In genomic region chr1:30513396-30514136, GRCh38 we compare ENCODE assay signal across 18 cellular contexts.
DNase-seq lines count a peak whose midpoint lies in the region; ATAC-seq and TF ChIP-seq lines count a peak whose summit lies in the region.
"Had no signal": no experiment of that assay in that cellular context is flagged by ENCODE, and none has a peak within 500 bp of the region (broad histone marks: within the 10 kb centered on the region; RNA-seq: fewer than 3 reads in every experiment).

No MANE protein-coding gene starts in this region.

- no peaks in the 10 kb centered on the region for H3K36me3 ChIP-seq in vagina
- H3K36me3 ChIP-seq: BLaER1 had no signal

- H3K4me1 ChIP-seq in vagina, result peaks cover 4% of the 10 kb centered on the region
- H3K4me1 ChIP-seq: BLaER1 had no signal

- H3K27me3 Mint-ChIP-seq in osteocyte (ENCODE audit: unreplicated experiment), result no peaks in the 10 kb centered on the region

- no peaks in the 10 kb centered on the region for H3K4me1 Mint-ChIP-seq in osteocyte (ENCODE audit: unreplicated experiment)

- H3K27me3 ChIP-seq in vagina, result no peaks in the 10 kb centered on the region
- H3K27me3 ChIP-seq: BLaER1 had no signal

- intact Hi-C loops in cardiac septum (cut with DNase I), result no loop called here
- intact Hi-C loops in left ventricle myocardium superior (cut with micrococcal nuclease), result no loop called here
- intact Hi-C loops in vagina (cut with DNase I), result no loop called here

- H3K9me3 Mint-ChIP-seq in osteocyte (ENCODE audit: unreplicated experiment), result no peaks in the 10 kb centered on the region

- in situ Hi-C loops in GM13976 (cut with MboI; ENCODE audit: low sequenced_read_pairs, unreplicated experiment), result no loop called here

- no peak for TF ChIP-seq CTCF in osteocyte (IDR thresholded peaks at IDR 0.05)
- no peak for TF ChIP-seq CTCF in vagina (IDR thresholded peaks at IDR 0.05)
- no peak for TF ChIP-seq CTCF in GM13976 (IDR thresholded peaks at IDR 0.05; ENCODE audit: borderline replicate concordance, control extremely low read depth, extremely low read depth, insufficient read depth, missing control alignments)

- H3K27ac ChIP-seq in vagina, result peak overlapping the region; percentile 33
- H3K27ac ChIP-seq: BLaER1, HL-60 had no signal

- peak; percentile 51 for DNase-seq in cardiac septum (ENCODE audit: low spot score)
- DNase-seq in left ventricle myocardium superior, result no peak
- peak; percentile 41 for DNase-seq in islet precursor cell
- peak; percentile 68 for DNase-seq in osteocyte (ENCODE audit: extremely low spot score, unreplicated experiment)
- no peak for DNase-seq in vagina (ENCODE audit: extremely low spot score in 2 of 2)
- no peak for DNase-seq in NCI-H748 treated with DMSO at 0.1 percent for 48 hours (lab: John Stamatoyannopoulos, UW)
- no peak for DNase-seq in GM13976 (ENCODE audit: low spot score)
- DNase-seq: 8988T, DMS153, NCI-H1436 treated with DMSO at 0.1 percent for 48 hours, NCI-H2081, NCI-H2227 treated with DMSO at 0.1 percent for 48 hours, NCI-H526 had no signal

- H3K9me3 ChIP-seq in vagina, result no peaks in the 10 kb centered on the region
- H3K9me3 ChIP-seq: BLaER1 had no signal

- no peak overlapping the region for H3K4me3 ChIP-seq in vagina
- H3K4me3 ChIP-seq: BLaER1, K562 had no signal

- H3K27ac Mint-ChIP-seq in osteocyte (ENCODE audit: unreplicated experiment), result no peak overlapping the region

- no peaks in the 10 kb centered on the region for H3K36me3 Mint-ChIP-seq in osteocyte (ENCODE audit: unreplicated experiment)

- no peak overlapping the region for H3K4me3 Mint-ChIP-seq in osteocyte (ENCODE audit: unreplicated experiment)

- no peak for TF ChIP-seq POLR2A in vagina (IDR thresholded peaks at IDR 0.05)

- ATAC-seq in left ventricle myocardium superior, result no peak
- ATAC-seq in HG03175 (IDR thresholded peaks at IDR 0.05; ENCODE audit: unreplicated experiment), result no peak
- ATAC-seq: HCT116 had no signal

Comparison
In these comparisons a context has a peak if more than half of its experiments do, and no peak if none do; other contexts are left out.
1. DNase-seq: peak in cardiac septum (single experiment), islet precursor cell (single experiment) and osteocyte (single experiment); none in left ventricle myocardium superior (single experiment), vagina (0 of 2), NCI-H748 treated with DMSO at 0.1 percent for 48 hours (single experiment) and GM13976 (single experiment).